16 cellular contexts compared by ENCODE assay signal in the genomic region with DNA sequence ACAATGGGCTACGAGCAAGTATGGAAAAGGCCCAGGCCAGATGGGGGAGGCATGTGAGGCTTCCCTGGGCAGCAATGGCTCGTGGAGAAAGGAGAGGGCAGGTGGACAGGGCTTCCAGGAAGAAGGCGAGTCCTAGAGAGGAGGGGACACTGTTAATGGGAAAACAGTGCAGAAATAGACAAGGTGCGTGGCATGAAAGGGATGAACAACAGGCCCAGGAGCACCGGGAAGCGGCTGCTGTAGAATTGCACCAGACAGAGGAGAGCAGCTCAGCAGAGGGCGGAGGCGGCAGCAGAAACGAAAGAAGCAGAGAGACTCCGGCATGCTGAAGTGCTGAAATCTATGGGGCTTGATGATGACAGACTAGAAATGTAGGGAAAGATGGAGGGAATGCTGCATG.
DNase-seq lines count a peak whose midpoint lies in the region; ATAC-seq, FAIRE-seq and TF ChIP-seq lines count a peak whose summit lies in the region.
"Had no signal": no experiment of that assay in that cellular context is flagged by ENCODE, and none has a peak within 500 bp of the region (broad histone marks: within the 10 kb centered on the region; RNA-seq: fewer than 3 reads in every experiment).

No MANE protein-coding gene starts in this region.

- POLR2A ChIA-PET in T-cell (lab: Charles Lee): interaction anchor here in 1 of 2 donors (0.5 to 2.5 kb wide), 5 partner anchors 11 to 56 kb away, joined by 3 to 14 read pairs (median 6); no protein-coding TSS in a partner anchor
- POLR2A ChIA-PET in HEK293T (lab: Yijun Ruan, JAX): interaction anchor here (1.3 kb wide), 1 partner anchor 13 kb away, joined by 3 read pairs; no protein-coding TSS in a partner anchor

- no peak for FAIRE-seq in astrocyte (lab: Jason Lieb, UNC)
- FAIRE-seq: A204.1 had no signal

- H3K4me1 ChIP-seq in astrocyte (ENCODE audit: insufficient read depth, low read length) (peaks cover 10% of the 10 kb centered on the region), neutrophil (ENCODE audit: control insufficient read depth in 1 of 2, insufficient read depth in 1 of 2, low read depth in 1 of 2, low read length in 1 of 2) (peaks cover 61 to 65% of the 10 kb centered on the region in 2 experiments), esophagus muscularis mucosa (peaks cover 8 to 20% (median 10%) of the 10 kb centered on the region in 4 donors)

- peaks cover 7% of the 10 kb centered on the region for H3K9me3 Mint-ChIP-seq in activated CD4-positive, alpha-beta T cell treated with anti-CD3 and anti-CD28 coated beads, Interleukin-2, amount 10 ng/mL, durations not matched to agents 24 days and 14 days
- H3K9me3 Mint-ChIP-seq in T-cell (peaks cover 0 to 5% (median 0%) of the 10 kb centered on the region in 3 donors), astrocyte (ENCODE audit: unreplicated experiment) (no peaks in the 10 kb centered on the region)

- TF ChIP-seq CTCF in astrocyte (IDR thresholded peaks at IDR 0.05; ENCODE audit: insufficient read depth, low read depth, low read length): no peak
- TF ChIP-seq CTCF in neutrophil (IDR thresholded peaks at IDR 0.05): no peak
- TF ChIP-seq CTCF in esophagus muscularis mucosa (IDR thresholded peaks at IDR 0.05): no peak

- no peak overlapping the region for H3K4me2 ChIP-seq in astrocyte (ENCODE audit: low read length)

- TF ChIP-seq EP300 in esophagus muscularis mucosa (IDR thresholded peaks at IDR 0.05): no peak

- peaks cover 66% of the 10 kb centered on the region for H3K4me1 Mint-ChIP-seq in activated CD4-positive, alpha-beta T cell treated with anti-CD3 and anti-CD28 coated beads, Interleukin-2, amount 10 ng/mL, durations not matched to agents 24 days and 14 days
- H3K4me1 Mint-ChIP-seq in T-cell (peaks cover 85 to 98% (median 98%) of the 10 kb centered on the region in 3 donors), astrocyte (ENCODE audit: low read depth, unreplicated experiment) (peaks cover 13% of the 10 kb centered on the region)

- no peak for TF ChIP-seq POLR2A in esophagus muscularis mucosa (IDR thresholded peaks at IDR 0.05; ENCODE audit: low read depth)

- H3K36me3 Mint-ChIP-seq in activated CD4-positive, alpha-beta T cell treated with anti-CD3 and anti-CD28 coated beads, Interleukin-2, amount 10 ng/mL, durations not matched to agents 24 days and 14 days (ENCODE audit: low read depth): peaks cover 38% of the 10 kb centered on the region
- H3K36me3 Mint-ChIP-seq in T-cell: peaks cover 33% of the 10 kb centered on the region
- peaks cover 22% of the 10 kb centered on the region for H3K36me3 Mint-ChIP-seq in astrocyte (ENCODE audit: low read depth, unreplicated experiment)

- peak; percentile 81 for DNase-seq in activated CD4-positive, alpha-beta T cell treated with anti-CD3 and anti-CD28 coated beads, Interleukin-2, amount 10 ng/mL, durations not matched to agents 24 days and 14 days
- no peak for DNase-seq in activated CD4-positive, alpha-beta T cell treated with anti-CD3 and anti-CD28 coated beads, Interleukin-2, amount 50 U/mL, for 4 hours
- DNase-seq in T-cell (peak in 12 of 34 experiments; percentile 14 to 43 (median 34)), astrocyte (ENCODE audit: low read depth) (no peak), NCI-H187 treated with DMSO at 0.1 percent for 48 hours (lab: John Stamatoyannopoulos, UW) (no peak), HEK293T (ENCODE audit: extremely low spot score) (no peak), esophagus muscularis mucosa (ENCODE audit: extremely low spot score) (no peak)
- DNase-seq: DMS 273 treated with DMSO at 0.1 percent for 48 hours, erythroblast, KG1, left lung, NCI-H187, occipital lobe, upper lobe of right lung had no signal

- H3K27me3 ChIP-seq in astrocyte (ENCODE audit: insufficient read depth, low read length) (no peaks in the 10 kb centered on the region), neutrophil (no peaks in the 10 kb centered on the region), esophagus muscularis mucosa (no peaks in the 10 kb centered on the region)
- H3K27me3 ChIP-seq: left lung, upper lobe of right lung had no signal

- CTCF ChIA-PET in T-cell (lab: Charles Lee) (interaction anchor here (0.5 to 2.7 kb wide), 16 partner anchors 11 to 608 kb away, joined by 3 to 15 read pairs (median 6); partner anchors contain the start of gene DNAJC1 (in 1 of the 2)), HEK293T (lab: Yijun Ruan, JAX) (no interaction called here)

- WGBS in esophagus muscularis mucosa: 94% methylated on average over 9 of the region's 10 CpGs

- no peaks in the 10 kb centered on the region for H3K36me3 ChIP-seq in astrocyte (ENCODE audit: insufficient read depth, low read length)
- H3K36me3 ChIP-seq in neutrophil: no peaks in the 10 kb centered on the region
- H3K36me3 ChIP-seq in esophagus muscularis mucosa: peaks cover 0 to 17% (median 11%) of the 10 kb centered on the region in 4 donors

- peak overlapping the region; percentile 63 for H3K4me3 Mint-ChIP-seq in activated CD4-positive, alpha-beta T cell treated with anti-CD3 and anti-CD28 coated beads, Interleukin-2, amount 10 ng/mL, durations not matched to agents 24 days and 14 days
- peak overlapping the region; percentile 72 to 82 (median 79) for H3K4me3 Mint-ChIP-seq in T-cell
- no peak overlapping the region for H3K4me3 Mint-ChIP-seq in astrocyte (ENCODE audit: unreplicated experiment)

- peaks cover 40% of the 10 kb centered on the region for H3K79me2 ChIP-seq in astrocyte (ENCODE audit: insufficient read depth, low read length)

- H3K9ac ChIP-seq in astrocyte (ENCODE audit: low read length): no peak overlapping the region

- no peaks in the 10 kb centered on the region for H3K27me3 Mint-ChIP-seq in activated CD4-positive, alpha-beta T cell treated with anti-CD3 and anti-CD28 coated beads, Interleukin-2, amount 10 ng/mL, durations not matched to agents 24 days and 14 days
- no peaks in the 10 kb centered on the region for H3K27me3 Mint-ChIP-seq in T-cell
- no peaks in the 10 kb centered on the region for H3K27me3 Mint-ChIP-seq in astrocyte (ENCODE audit: low read depth, unreplicated experiment)

- H3K9me3 ChIP-seq in astrocyte (ENCODE audit: insufficient read depth, low read depth, low read length): no peaks in the 10 kb centered on the region
- no peaks in the 10 kb centered on the region for H3K9me3 ChIP-seq in neutrophil
- H3K9me3 ChIP-seq in esophagus muscularis mucosa: no peaks in the 10 kb centered on the region
- H3K9me3 ChIP-seq: left lung, upper lobe of right lung had no signal

- H3K4me3 ChIP-seq in astrocyte (ENCODE audit: insufficient read depth, low read depth, low read length) (no peak overlapping the region), neutrophil (ENCODE audit: low read depth in 1 of 2, low read length in 1 of 2) (no peak overlapping the region), esophagus muscularis mucosa (no peak overlapping the region)
- H3K4me3 ChIP-seq: left lung, upper lobe of right lung had no signal

- peak; percentile 39 to 59 (median 52) for ATAC-seq in T-cell (replicated peaks in 1 of 4)
- ATAC-seq: left lung, upper lobe of right lung had no signal

- peak overlapping the region; percentile 64 for H3K27ac Mint-ChIP-seq in activated CD4-positive, alpha-beta T cell treated with anti-CD3 and anti-CD28 coated beads, Interleukin-2, amount 10 ng/mL, durations not matched to agents 24 days and 14 days
- H3K27ac Mint-ChIP-seq in T-cell: peak overlapping the region; percentile 96 to 99
- peak overlapping the region; percentile 50 for H3K27ac Mint-ChIP-seq in astrocyte (ENCODE audit: unreplicated experiment)

- peaks cover 22% of the 10 kb centered on the region for H4K20me1 ChIP-seq in astrocyte (ENCODE audit: insufficient read depth, low read length)

- no peak overlapping the region for H3K27ac ChIP-seq in astrocyte (ENCODE audit: low read depth, low read length)
- peak overlapping the region; percentile 54 for H3K27ac ChIP-seq in neutrophil
- H3K27ac ChIP-seq in esophagus muscularis mucosa (replicated peaks in 1 of 4): no peak overlapping the region
- H3K27ac ChIP-seq: upper lobe of right lung had no signal

- no peak overlapping the region for H2AFZ ChIP-seq in astrocyte (ENCODE audit: low read depth, low read length)

- intact Hi-C loops in activated CD4-positive, alpha-beta T cell treated with anti-CD3 and anti-CD28 coated beads, Interleukin-2, amount 10 ng/mL, durations not matched to agents 24 days and 14 days (cut with micrococcal nuclease): loop anchor here (2.0 to 5.0 kb wide), 3 partner anchors 42 to 100 kb away; partner anchors contain the start of gene PIP4K2A
- intact Hi-C loops in esophagus muscularis mucosa (cut with DNase I): no loop called here

TF ChIP-seq in HEK293T, 16 proteins besides CTCF, POLR2A, EP300 and RAD21:
- TF ChIP-seq FOXM1 (IDR thresholded peaks at IDR 0.05; ENCODE audit: borderline replicate concordance): no peak
- TF ChIP-seq ELF4 (IDR thresholded peaks at IDR 0.05): no peak
- no peak for TF ChIP-seq ARNT (IDR thresholded peaks at IDR 0.05)
- TF ChIP-seq LEF1 (IDR thresholded peaks at IDR 0.05; ENCODE audit: borderline replicate concordance): no peak
- TF ChIP-seq SP1 (IDR thresholded peaks at IDR 0.05): no peak
- no peak for TF ChIP-seq ZNF384 (IDR thresholded peaks at IDR 0.05)
- TF ChIP-seq FOXK2 (IDR thresholded peaks at IDR 0.05): no peak
- no peak for TF ChIP-seq L3MBTL2 (conservative IDR thresholded peaks at IDR 0.05)
